ENCODE assay signal across 1 cellular context in genomic region chr12:104957388-104958008, GRCh38.
TF ChIP-seq lines count a peak whose summit lies in the region.

No MANE protein-coding gene starts in this region.

TF ChIP-seq in GM12878, 131 proteins besides CTCF, POLR2A, EP300 and RAD21 (continued from another document):
- TF ChIP-seq, protein P1, sequence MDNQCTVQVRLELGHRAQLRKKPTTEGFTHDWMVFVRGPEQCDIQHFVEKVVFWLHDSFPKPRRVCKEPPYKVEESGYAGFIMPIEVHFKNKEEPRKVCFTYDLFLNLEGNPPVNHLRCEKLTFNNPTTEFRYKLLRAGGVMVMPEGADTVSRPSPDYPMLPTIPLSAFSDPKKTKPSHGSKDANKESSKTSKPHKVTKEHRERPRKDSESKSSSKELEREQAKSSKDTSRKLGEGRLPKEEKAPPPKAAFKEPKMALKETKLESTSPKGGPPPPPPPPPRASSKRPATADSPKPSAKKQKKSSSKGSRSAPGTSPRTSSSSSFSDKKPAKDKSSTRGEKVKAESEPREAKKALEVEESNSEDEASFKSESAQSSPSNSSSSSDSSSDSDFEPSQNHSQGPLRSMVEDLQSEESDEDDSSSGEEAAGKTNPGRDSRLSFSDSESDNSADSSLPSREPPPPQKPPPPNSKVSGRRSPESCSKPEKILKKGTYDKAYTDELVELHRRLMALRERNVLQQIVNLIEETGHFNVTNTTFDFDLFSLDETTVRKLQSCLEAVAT (IDR thresholded peaks at IDR 0.05) = peak; percentile 65; the same call in 1 of the 2 replicates
- TF ChIP-seq, protein P2, sequence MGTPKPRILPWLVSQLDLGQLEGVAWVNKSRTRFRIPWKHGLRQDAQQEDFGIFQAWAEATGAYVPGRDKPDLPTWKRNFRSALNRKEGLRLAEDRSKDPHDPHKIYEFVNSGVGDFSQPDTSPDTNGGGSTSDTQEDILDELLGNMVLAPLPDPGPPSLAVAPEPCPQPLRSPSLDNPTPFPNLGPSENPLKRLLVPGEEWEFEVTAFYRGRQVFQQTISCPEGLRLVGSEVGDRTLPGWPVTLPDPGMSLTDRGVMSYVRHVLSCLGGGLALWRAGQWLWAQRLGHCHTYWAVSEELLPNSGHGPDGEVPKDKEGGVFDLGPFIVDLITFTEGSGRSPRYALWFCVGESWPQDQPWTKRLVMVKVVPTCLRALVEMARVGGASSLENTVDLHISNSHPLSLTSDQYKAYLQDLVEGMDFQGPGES (IDR thresholded peaks at IDR 0.05) = no peak
- TF ChIP-seq E2F4 (IDR thresholded peaks at IDR 0.05; ENCODE audit: low read depth, low read length) = no peak
- peak; percentile 33; the same call in 1 of the 2 replicates for TF ChIP-seq BACH1 (IDR thresholded peaks at IDR 0.05; ENCODE audit: borderline replicate concordance)
- TF ChIP-seq CREB1 (IDR thresholded peaks at IDR 0.05; ENCODE audit: low read depth) = no peak
- peak; percentile 92 for TF ChIP-seq LARP7 (IDR thresholded peaks at IDR 0.05)
- no peak for TF ChIP-seq HSF1 (IDR thresholded peaks at IDR 0.05; ENCODE audit: low read depth, low read length)
- no peak for TF ChIP-seq NFXL1 (IDR thresholded peaks at IDR 0.05; ENCODE audit: borderline replicate concordance)
- TF ChIP-seq CBX5 (IDR thresholded peaks at IDR 0.05; ENCODE audit: low read depth) = no peak
- TF ChIP-seq SMC3 (IDR thresholded peaks at IDR 0.05; ENCODE audit: borderline replicate concordance, low read length) = no peak
- TF ChIP-seq MXI1 (IDR thresholded peaks at IDR 0.05; ENCODE audit: low read depth, low read length) = no peak
- TF ChIP-seq NFYA (IDR thresholded peaks at IDR 0.05; ENCODE audit: borderline replicate concordance, low read depth, low read length) = no peak
- no peak for TF ChIP-seq RFX5 (IDR thresholded peaks at IDR 0.05; ENCODE audit: low read depth, low read length)
- TF ChIP-seq EGR1 (IDR thresholded peaks at IDR 0.05; ENCODE audit: borderline replicate concordance in 1 of 2, low read depth in 2 of 2, low read length in 2 of 2) = no peak
- no peak for TF ChIP-seq STAT1 (conservative IDR thresholded peaks at IDR 0.05)
- TF ChIP-seq STAT3 (IDR thresholded peaks at IDR 0.05; ENCODE audit: low read depth, low read length) = no peak
- TF ChIP-seq, protein P3, sequence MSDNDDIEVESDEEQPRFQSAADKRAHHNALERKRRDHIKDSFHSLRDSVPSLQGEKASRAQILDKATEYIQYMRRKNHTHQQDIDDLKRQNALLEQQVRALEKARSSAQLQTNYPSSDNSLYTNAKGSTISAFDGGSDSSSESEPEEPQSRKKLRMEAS (IDR thresholded peaks at IDR 0.05; ENCODE audit: low read depth, low read length) = no peak
- no peak for TF ChIP-seq PBX3 (IDR thresholded peaks at IDR 0.05; ENCODE audit: insufficient replicate concordance, low read depth, low read length)
- no peak for TF ChIP-seq ZBTB40 (IDR thresholded peaks at IDR 0.05; ENCODE audit: borderline replicate concordance)
- TF ChIP-seq RB1 (IDR thresholded peaks at IDR 0.05; ENCODE audit: borderline replicate concordance) = 0 out of 2 replicates have a peak, but pooled peaks have one; percentile 17
- TF ChIP-seq MYB (IDR thresholded peaks at IDR 0.05; ENCODE audit: borderline replicate concordance, low read depth, low read length) = no peak
- peak; percentile 56; the same call in 1 of the 2 replicates for TF ChIP-seq NKRF (conservative IDR thresholded peaks at IDR 0.05)
- TF ChIP-seq, protein P4, sequence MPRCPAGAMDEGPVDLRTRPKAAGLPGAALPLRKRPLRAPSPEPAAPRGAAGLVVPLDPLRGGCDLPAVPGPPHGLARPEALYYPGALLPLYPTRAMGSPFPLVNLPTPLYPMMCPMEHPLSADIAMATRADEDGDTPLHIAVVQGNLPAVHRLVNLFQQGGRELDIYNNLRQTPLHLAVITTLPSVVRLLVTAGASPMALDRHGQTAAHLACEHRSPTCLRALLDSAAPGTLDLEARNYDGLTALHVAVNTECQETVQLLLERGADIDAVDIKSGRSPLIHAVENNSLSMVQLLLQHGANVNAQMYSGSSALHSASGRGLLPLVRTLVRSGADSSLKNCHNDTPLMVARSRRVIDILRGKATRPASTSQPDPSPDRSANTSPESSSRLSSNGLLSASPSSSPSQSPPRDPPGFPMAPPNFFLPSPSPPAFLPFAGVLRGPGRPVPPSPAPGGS (IDR thresholded peaks at IDR 0.05; ENCODE audit: borderline replicate concordance, insufficient read depth, low read depth, low read length, poor library complexity, severe bottlenecking) = no peak
- no peak for TF ChIP-seq EZH2 (IDR thresholded peaks at IDR 0.05; ENCODE audit: borderline replicate concordance, control insufficient read depth, low read depth, low read length)
- TF ChIP-seq ZNF217 (IDR thresholded peaks at IDR 0.05) = no peak; the same call in 1 of the 2 replicates
- no peak for TF ChIP-seq NR2C1 (IDR thresholded peaks at IDR 0.05)
- no peak for TF ChIP-seq FOXK2 (IDR thresholded peaks at IDR 0.05)
- no peak for TF ChIP-seq SMAD1 (IDR thresholded peaks at IDR 0.05; ENCODE audit: low read depth, partially characterized antibody)
- no peak for TF ChIP-seq NR2C2 (IDR thresholded peaks at IDR 0.05; ENCODE audit: borderline replicate concordance, control insufficient read depth, insufficient read length, low read depth)
TF ChIP-seq in GM12878: peak in this region for 6.
